Comparison of ENCODE assay signal across 1 cellular context in the genomic region with DNA sequence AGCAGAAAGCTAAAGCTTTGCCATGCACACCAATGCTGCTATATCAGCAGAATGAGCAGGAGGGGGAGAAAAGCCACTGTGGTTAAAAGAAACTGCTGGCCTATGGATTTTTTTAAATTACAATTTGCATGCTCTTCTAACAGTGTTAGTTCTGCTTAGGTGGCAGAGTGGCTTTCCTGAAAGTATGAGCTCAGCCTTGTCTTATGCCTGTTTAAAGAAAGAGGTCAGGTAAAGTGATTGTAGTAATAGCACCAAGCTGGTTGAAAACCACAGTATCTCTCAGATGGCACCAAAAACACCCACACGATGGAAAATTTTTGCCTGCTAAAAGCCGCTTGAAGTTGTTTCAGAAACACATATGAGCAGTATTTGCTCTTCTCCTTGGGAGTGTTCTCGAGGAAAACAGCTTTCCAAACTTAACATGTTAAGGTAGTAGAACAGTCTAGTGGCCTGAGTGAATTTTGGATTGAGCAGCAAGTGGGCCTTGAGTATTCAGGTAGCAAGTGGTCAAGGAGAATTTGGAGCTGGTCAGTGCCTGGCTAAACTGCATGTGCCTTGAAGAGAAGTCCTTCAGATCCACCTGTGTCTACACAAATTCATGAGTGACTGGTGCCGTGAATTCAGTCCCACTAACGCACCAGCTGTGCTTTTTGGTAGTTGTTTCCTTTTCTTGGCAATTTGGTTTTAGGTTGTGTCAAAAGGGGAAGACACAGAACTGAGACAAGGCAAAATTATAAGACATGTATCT.
TF ChIP-seq lines count a peak whose summit lies in the region.

No MANE protein-coding gene starts in this region.

TF ChIP-seq in SK-N-SH treated with all-trans-retinoic acid at 6 μM for 48 hours, 23 proteins besides CTCF, POLR2A, EP300 and RAD21 (continued from another document):
- TF ChIP-seq, protein P1, sequence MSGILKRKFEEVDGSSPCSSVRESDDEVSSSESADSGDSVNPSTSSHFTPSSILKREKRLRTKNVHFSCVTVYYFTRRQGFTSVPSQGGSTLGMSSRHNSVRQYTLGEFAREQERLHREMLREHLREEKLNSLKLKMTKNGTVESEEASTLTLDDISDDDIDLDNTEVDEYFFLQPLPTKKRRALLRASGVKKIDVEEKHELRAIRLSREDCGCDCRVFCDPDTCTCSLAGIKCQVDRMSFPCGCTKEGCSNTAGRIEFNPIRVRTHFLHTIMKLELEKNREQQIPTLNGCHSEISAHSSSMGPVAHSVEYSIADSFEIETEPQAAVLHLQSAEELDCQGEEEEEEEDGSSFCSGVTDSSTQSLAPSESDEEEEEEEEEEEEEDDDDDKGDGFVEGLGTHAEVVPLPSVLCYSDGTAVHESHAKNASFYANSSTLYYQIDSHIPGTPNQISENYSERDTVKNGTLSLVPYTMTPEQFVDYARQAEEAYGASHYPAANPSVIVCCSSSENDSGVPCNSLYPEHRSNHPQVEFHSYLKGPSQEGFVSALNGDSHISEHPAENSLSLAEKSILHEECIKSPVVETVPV (CRISPR knock-in tag; IDR thresholded peaks at IDR 0.05), result no peak
- TF ChIP-seq CSDC2 (CRISPR knock-in tag; IDR thresholded peaks at IDR 0.05) (no peak), TCF4 (CRISPR knock-in tag; IDR thresholded peaks at IDR 0.05; ENCODE audit: borderline replicate concordance) (no peak), ISL1 (CRISPR knock-in tag; IDR thresholded peaks at IDR 0.05) (no peak), ZNF70 (CRISPR knock-in tag; IDR thresholded peaks at IDR 0.05) (no peak), OSR1 (CRISPR knock-in tag; IDR thresholded peaks at IDR 0.05) (no peak), RARB (CRISPR knock-in tag; IDR thresholded peaks at IDR 0.05) (no peak), ZNF565 (CRISPR knock-in tag; conservative IDR thresholded peaks at IDR 0.05; ENCODE audit: low read depth) (no peak), ZFP3 (CRISPR knock-in tag; IDR thresholded peaks at IDR 0.05) (no peak), ESRRG (CRISPR knock-in tag; IDR thresholded peaks at IDR 0.05) (no peak)
- TF ChIP-seq, protein P2, sequence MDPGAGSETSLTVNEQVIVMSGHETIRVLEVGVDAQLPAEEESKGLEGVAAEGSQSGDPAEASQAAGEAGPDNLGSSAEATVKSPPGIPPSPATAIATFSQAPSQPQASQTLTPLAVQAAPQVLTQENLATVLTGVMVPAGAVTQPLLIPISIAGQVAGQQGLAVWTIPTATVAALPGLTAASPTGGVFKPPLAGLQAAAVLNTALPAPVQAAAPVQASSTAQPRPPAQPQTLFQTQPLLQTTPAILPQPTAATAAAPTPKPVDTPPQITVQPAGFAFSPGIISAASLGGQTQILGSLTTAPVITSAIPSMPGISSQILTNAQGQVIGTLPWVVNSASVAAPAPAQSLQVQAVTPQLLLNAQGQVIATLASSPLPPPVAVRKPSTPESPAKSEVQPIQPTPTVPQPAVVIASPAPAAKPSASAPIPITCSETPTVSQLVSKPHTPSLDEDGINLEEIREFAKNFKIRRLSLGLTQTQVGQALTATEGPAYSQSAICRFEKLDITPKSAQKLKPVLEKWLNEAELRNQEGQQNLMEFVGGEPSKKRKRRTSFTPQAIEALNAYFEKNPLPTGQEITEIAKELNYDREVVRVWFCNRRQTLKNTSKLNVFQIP (CRISPR knock-in tag; IDR thresholded peaks at IDR 0.05; ENCODE audit: borderline replicate concordance, low read depth), result no peak
- TF ChIP-seq, protein P3, sequence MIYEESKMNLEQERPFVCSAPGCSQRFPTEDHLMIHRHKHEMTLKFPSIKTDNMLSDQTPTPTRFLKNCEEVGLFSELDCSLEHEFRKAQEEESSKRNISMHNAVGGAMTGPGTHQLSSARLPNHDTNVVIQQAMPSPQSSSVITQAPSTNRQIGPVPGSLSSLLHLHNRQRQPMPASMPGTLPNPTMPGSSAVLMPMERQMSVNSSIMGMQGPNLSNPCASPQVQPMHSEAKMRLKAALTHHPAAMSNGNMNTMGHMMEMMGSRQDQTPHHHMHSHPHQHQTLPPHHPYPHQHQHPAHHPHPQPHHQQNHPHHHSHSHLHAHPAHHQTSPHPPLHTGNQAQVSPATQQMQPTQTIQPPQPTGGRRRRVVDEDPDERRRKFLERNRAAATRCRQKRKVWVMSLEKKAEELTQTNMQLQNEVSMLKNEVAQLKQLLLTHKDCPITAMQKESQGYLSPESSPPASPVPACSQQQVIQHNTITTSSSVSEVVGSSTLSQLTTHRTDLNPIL (CRISPR knock-in tag; IDR thresholded peaks at IDR 0.05; ENCODE audit: low read depth), result no peak
TF ChIP-seq in SK-N-SH treated with all-trans-retinoic acid at 6 μM for 48 hours: peak in this region for 0.
